8 cellular contexts compared by ENCODE assay signal in the genomic region with DNA sequence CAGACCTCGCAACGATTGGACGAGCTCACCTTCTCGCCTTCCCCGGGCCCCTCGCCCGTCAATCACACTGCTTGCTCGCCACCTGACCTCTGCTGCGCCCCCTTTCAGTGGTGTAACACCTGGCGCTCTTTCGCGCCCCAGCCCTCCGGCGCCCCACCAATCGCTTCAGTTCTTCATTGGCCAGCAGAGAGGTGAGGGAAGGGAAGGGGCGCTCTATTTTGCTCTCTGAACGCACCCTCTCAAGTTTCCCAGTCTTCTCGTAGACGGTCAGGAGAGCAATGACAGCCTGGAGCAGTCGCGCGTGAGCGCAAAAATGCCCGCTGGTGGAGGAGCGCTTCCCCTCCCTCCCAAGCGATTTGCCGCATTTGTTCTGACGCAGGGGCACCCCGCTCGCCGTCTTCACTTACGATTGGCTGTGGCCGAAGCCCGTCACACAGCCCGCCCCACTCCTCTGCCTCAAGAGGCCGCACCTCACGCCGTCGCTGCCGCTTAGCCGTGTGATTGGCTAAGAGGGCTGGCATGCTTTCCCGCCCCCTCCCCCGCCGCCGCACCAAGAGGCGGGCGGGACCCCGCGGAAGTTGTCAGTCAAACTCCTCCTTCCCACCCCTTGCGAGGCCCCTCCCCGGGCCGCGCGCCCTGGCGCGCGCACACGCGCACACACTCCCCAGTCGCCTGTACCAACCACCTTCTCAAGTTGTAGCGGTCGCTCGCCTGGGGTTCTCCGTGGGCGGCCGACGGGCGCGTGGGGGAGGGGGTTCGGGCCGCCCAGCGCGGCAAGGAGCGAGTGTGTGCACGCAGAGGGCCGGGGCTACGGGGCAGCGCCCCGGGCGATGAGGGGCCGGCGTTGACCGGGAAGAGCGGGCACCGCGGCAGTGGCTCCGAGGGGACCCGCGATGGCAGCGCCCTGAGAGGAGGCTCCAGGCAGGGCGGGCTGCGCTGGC. TPM values are rescaled to one million over a fixed set of nuclear protein-coding genes. Genes with fewer than 3 reads are reported as not detected.
DNase-seq lines count a peak whose midpoint lies in the region; ATAC-seq and TF ChIP-seq lines count a peak whose summit lies in the region.

A gene (plus strand): TSS at position 667 of the 941 bp plus-strand sequence. CDS start 701 bp downstream, outside the sequence.

- no peaks in the 10 kb centered on the region for H3K9me3 ChIP-seq in thoracic aorta

- ATAC-seq in HG02571 (IDR thresholded peaks at IDR 0.05; ENCODE audit: unreplicated experiment) (peak; percentile 92), SK-N-SH treated with all-trans-retinoic acid at 6 μM for 48 hours (peak; percentile 97), omental fat pad (ENCODE audit: low FRiP score) (peak; percentile 99), thoracic aorta (ENCODE audit: insufficient number of reproducible peaks, low FRiP score, low read depth) (peak; percentile 96)
- ATAC-seq in activated naive CD4-positive, alpha-beta T cell treated with anti-CD3 and anti-CD28 coated beads, Interleukin-2, amount 50 U/mL, for 72 hours: peak; percentile 91 to 94

- peak; percentile 100 for DNase-seq in NCI-H1048 (lab: John Stamatoyannopoulos, UW)
- peak; percentile 95 to 99 for DNase-seq in activated naive CD4-positive, alpha-beta T cell treated with anti-CD3 and anti-CD28 coated beads, Interleukin-2, amount 50 U/mL, for 72 hours (ENCODE audit: low spot score in 2 of 2)
- peak; percentile 81 for DNase-seq in glomerular endothelial cell (ENCODE audit: extremely low read depth, low read depth, low spot score)
- DNase-seq in omental fat pad (ENCODE audit: low spot score): peak; percentile 87
- DNase-seq in thoracic aorta (ENCODE audit: low spot score): peak; percentile 95

- no peaks in the 10 kb centered on the region for H3K36me3 ChIP-seq in thoracic aorta

- peaks cover 22 to 25% of the 10 kb centered on the region in 2 donors for H3K4me1 ChIP-seq in thoracic aorta (ENCODE audit: control insufficient read depth in 1 of 2, low read depth in 2 of 2)

- no peak for TF ChIP-seq CTCF in omental fat pad (IDR thresholded peaks at IDR 0.05)
- TF ChIP-seq CTCF in thoracic aorta (IDR thresholded peaks at IDR 0.05): peak; percentile 14

- H3K27ac ChIP-seq in thoracic aorta: peak within 1 kb of the TSS; percentile 99 to 100

- H3K9me3 Mint-ChIP-seq in activated naive CD4-positive, alpha-beta T cell treated with anti-CD3 and anti-CD28 coated beads, Interleukin-2, amount 50 U/mL, for 72 hours: no peaks in the 10 kb centered on the region

- H3K27ac Mint-ChIP-seq in activated naive CD4-positive, alpha-beta T cell treated with anti-CD3 and anti-CD28 coated beads, Interleukin-2, amount 50 U/mL, for 72 hours: peak within 1 kb of the TSS; percentile 95 to 99

- H3K36me3 Mint-ChIP-seq in activated naive CD4-positive, alpha-beta T cell treated with anti-CD3 and anti-CD28 coated beads, Interleukin-2, amount 50 U/mL, for 72 hours: peaks cover 7 to 19% of the 10 kb centered on the region in 2 donors

- H3K27me3 ChIP-seq in thoracic aorta (replicated peaks; ENCODE audit: insufficient read depth): no peaks in the 10 kb centered on the region

- H3K4me3 ChIP-seq in GM08714 (ENCODE audit: low read length): peak within 1 kb of the TSS; percentile 97
- H3K4me3 ChIP-seq in thoracic aorta: peak within 1 kb of the TSS; percentile 86

TF ChIP-seq in SK-N-SH treated with all-trans-retinoic acid at 6 μM for 48 hours, 23 proteins besides CTCF, POLR2A, EP300 and RAD21:
- TF ChIP-seq TCF4 (CRISPR knock-in tag; IDR thresholded peaks at IDR 0.05; ENCODE audit: borderline replicate concordance): no peak
- TF ChIP-seq BACH2 (CRISPR knock-in tag; IDR thresholded peaks at IDR 0.05; ENCODE audit: borderline replicate concordance): no peak
- TF ChIP-seq ZNF8 (CRISPR knock-in tag; IDR thresholded peaks at IDR 0.05): no peak
- TF ChIP-seq OSR1 (CRISPR knock-in tag; IDR thresholded peaks at IDR 0.05): no peak
- no peak for TF ChIP-seq GLIS3 (CRISPR knock-in tag; IDR thresholded peaks at IDR 0.05)
- TF ChIP-seq, protein P1, sequence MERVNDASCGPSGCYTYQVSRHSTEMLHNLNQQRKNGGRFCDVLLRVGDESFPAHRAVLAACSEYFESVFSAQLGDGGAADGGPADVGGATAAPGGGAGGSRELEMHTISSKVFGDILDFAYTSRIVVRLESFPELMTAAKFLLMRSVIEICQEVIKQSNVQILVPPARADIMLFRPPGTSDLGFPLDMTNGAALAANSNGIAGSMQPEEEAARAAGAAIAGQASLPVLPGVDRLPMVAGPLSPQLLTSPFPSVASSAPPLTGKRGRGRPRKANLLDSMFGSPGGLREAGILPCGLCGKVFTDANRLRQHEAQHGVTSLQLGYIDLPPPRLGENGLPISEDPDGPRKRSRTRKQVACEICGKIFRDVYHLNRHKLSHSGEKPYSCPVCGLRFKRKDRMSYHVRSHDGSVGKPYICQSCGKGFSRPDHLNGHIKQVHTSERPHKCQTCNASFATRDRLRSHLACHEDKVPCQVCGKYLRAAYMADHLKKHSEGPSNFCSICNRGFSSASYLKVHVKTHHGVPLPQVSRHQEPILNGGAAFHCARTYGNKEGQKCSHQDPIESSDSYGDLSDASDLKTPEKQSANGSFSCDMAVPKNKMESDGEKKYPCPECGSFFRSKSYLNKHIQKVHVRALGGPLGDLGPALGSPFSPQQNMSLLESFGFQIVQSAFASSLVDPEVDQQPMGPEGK (CRISPR knock-in tag; IDR thresholded peaks at IDR 0.05; ENCODE audit: borderline replicate concordance): no peak
- TF ChIP-seq ZC3H10 (CRISPR knock-in tag; IDR thresholded peaks at IDR 0.05): no peak
- TF ChIP-seq, protein P2, sequence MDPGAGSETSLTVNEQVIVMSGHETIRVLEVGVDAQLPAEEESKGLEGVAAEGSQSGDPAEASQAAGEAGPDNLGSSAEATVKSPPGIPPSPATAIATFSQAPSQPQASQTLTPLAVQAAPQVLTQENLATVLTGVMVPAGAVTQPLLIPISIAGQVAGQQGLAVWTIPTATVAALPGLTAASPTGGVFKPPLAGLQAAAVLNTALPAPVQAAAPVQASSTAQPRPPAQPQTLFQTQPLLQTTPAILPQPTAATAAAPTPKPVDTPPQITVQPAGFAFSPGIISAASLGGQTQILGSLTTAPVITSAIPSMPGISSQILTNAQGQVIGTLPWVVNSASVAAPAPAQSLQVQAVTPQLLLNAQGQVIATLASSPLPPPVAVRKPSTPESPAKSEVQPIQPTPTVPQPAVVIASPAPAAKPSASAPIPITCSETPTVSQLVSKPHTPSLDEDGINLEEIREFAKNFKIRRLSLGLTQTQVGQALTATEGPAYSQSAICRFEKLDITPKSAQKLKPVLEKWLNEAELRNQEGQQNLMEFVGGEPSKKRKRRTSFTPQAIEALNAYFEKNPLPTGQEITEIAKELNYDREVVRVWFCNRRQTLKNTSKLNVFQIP (CRISPR knock-in tag; IDR thresholded peaks at IDR 0.05; ENCODE audit: borderline replicate concordance, low read depth): 0 out of 2 replicates have a peak, but pooled peaks have one; percentile 17
- TF ChIP-seq ZFP30 (CRISPR knock-in tag; IDR thresholded peaks at IDR 0.05): no peak

RNA-seq across cellular contexts. Expression of the gene that starts here (rescaled TPM):
- total RNA-seq in activated naive CD4-positive, alpha-beta T cell treated with anti-CD3 and anti-CD28 coated beads, Interleukin-2, amount 50 U/mL, for 72 hours: 10 to 100 TPM; 28.1 to 33.1 TPM
- 45.5 and 49.5 TPM in 2 replicates for total RNA-seq in glomerular endothelial cell
- 10 to 100 TPM; 34.8 to 98.6 (median 66.1) TPM for total RNA-seq in omental fat pad
- 10 to 100 TPM; 46.1 to 50.6 TPM for total RNA-seq in thoracic aorta

Comparison
In these comparisons a context has a peak if more than half of its experiments do, and no peak if none do; other contexts are left out.
1. Peak in every context shown above with its lines: DNase-seq, ATAC-seq, H3K4me3 ChIP-seq and H3K27ac ChIP-seq.